Comparison of ENCODE assay signal across 21 cellular contexts in genomic region chr9:108434036-108434435, GRCh38.
DNase-seq lines count a peak whose midpoint lies in the region; ATAC-seq, FAIRE-seq and TF ChIP-seq lines count a peak whose summit lies in the region.
"Had no signal": no experiment of that assay in that cellular context is flagged by ENCODE, and none has a peak within 500 bp of the region (broad histone marks: within the 10 kb centered on the region; RNA-seq: fewer than 3 reads in every experiment).

No MANE protein-coding gene starts in this region.

- CTCF ChIA-PET in endothelial cell of umbilical vein (lab: Charles Lee): interaction anchor here (0.6 to 2.9 kb wide), 11 partner anchors 10 to 1012 kb away, joined by 3 to 10 read pairs (median 3); no protein-coding TSS in a partner anchor
- CTCF ChIA-PET in WTC11 (lab: Charles Lee): no interaction called here
- CTCF ChIA-PET in mammary epithelial cell (lab: Charles Lee; ENCODE audit: low non-redundant PET): interaction anchor here (0.5 kb wide), 1 partner anchor 18 kb away, joined by 13 read pairs; no protein-coding TSS in a partner anchor

- H3K4me3 ChIP-seq in endothelial cell of umbilical vein (replicated peaks in 1 of 3; ENCODE audit: insufficient read depth in 1 of 3, low read depth in 1 of 3, low read length in 3 of 3): no peak overlapping the region
- H3K4me3 ChIP-seq in mammary epithelial cell (replicated peaks in 1 of 3; ENCODE audit: insufficient read depth in 1 of 3, low read depth in 2 of 3, low read length in 3 of 3): no peak overlapping the region
- H3K4me3 ChIP-seq: GM12878, MG63, SJSA1 had no signal

- no peaks in the 10 kb centered on the region for H3K4me1 Mint-ChIP-seq in WTC11
- H3K4me1 Mint-ChIP-seq: CD8-positive, alpha-beta memory T cell had no signal

- no peaks in the 10 kb centered on the region for H3K27me3 Mint-ChIP-seq in WTC11 (ENCODE audit: low read depth)
- H3K27me3 Mint-ChIP-seq: CD8-positive, alpha-beta memory T cell had no signal

- H3K4me2 ChIP-seq in endothelial cell of umbilical vein (ENCODE audit: insufficient read depth, low read length) (no peak overlapping the region), mammary epithelial cell (ENCODE audit: insufficient read depth, low read depth, low read length) (no peak overlapping the region)

- H3K27ac Mint-ChIP-seq in WTC11: no peak overlapping the region
- H3K27ac Mint-ChIP-seq: CD8-positive, alpha-beta memory T cell had no signal

- H3K9me3 Mint-ChIP-seq in WTC11: peaks cover 9% of the 10 kb centered on the region

- peaks cover 8% of the 10 kb centered on the region for H3K36me3 Mint-ChIP-seq in WTC11
- H3K36me3 Mint-ChIP-seq: CD8-positive, alpha-beta memory T cell had no signal

- no peaks in the 10 kb centered on the region for H3K36me3 ChIP-seq in endothelial cell of umbilical vein (ENCODE audit: control insufficient read depth in 2 of 2, extremely low read depth in 1 of 2, insufficient read depth in 2 of 2, low read length in 2 of 2)
- H3K36me3 ChIP-seq in mammary epithelial cell (ENCODE audit: insufficient read depth, low read length): no peaks in the 10 kb centered on the region
- H3K36me3 ChIP-seq: MG63, SJSA1 had no signal

- in situ Hi-C loops in G401 (cut with HindIII; ENCODE audit: low sequenced_read_pairs) (no loop called here), mammary epithelial cell (cut with MboI; ENCODE audit: low sequenced_read_pairs in 2 of 2) (no loop called here)

- peak; percentile 61 for FAIRE-seq in endothelial cell of umbilical vein (lab: Jason Lieb, UNC)
- FAIRE-seq: GM12878, GM18507 had no signal

- POLR2A ChIA-PET in endothelial cell of umbilical vein (lab: Charles Lee): no interaction called here
- POLR2A ChIA-PET in WTC11 (lab: Charles Lee): no interaction called here

- no peak for TF ChIP-seq POLR2A in endothelial cell of umbilical vein (IDR thresholded peaks at IDR 0.05; ENCODE audit: low read depth, low read length)

- no peak overlapping the region for H3K27ac ChIP-seq in endothelial cell of umbilical vein (ENCODE audit: insufficient read depth, low read depth, low read length)
- no peak overlapping the region for H3K27ac ChIP-seq in mammary epithelial cell (ENCODE audit: insufficient read depth, low read depth, low read length)
- H3K27ac ChIP-seq: 22Rv1, SJSA1 had no signal

- intact Hi-C loops in endothelial cell of umbilical vein (cut with micrococcal nuclease): no loop called here
- intact Hi-C loops in mammary epithelial cell (cut with micrococcal nuclease): no loop called here

- H3K9me1 ChIP-seq in endothelial cell of umbilical vein (replicated peaks; ENCODE audit: control insufficient read depth, extremely low read depth, insufficient read depth, low read length): no peaks in the 10 kb centered on the region

- no peak overlapping the region for H3K9ac ChIP-seq in endothelial cell of umbilical vein (replicated peaks; ENCODE audit: extremely low read depth, insufficient read depth, low read length)
- no peak overlapping the region for H3K9ac ChIP-seq in mammary epithelial cell (ENCODE audit: insufficient read depth, low read length)

- H3K4me1 ChIP-seq in endothelial cell of umbilical vein (ENCODE audit: control insufficient read depth, extremely low read depth, insufficient read depth, low read length): no peaks in the 10 kb centered on the region
- no peaks in the 10 kb centered on the region for H3K4me1 ChIP-seq in mammary epithelial cell (ENCODE audit: insufficient read depth, low read length)
- H3K4me1 ChIP-seq: SJSA1 had no signal

- dilution Hi-C loops in endothelial cell of umbilical vein (cut with MboI; ENCODE audit: extremely low pct_ligation_motif_present, low sequenced_read_pairs) (no loop called here), mammary epithelial cell (cut with HindIII; ENCODE audit: low sequenced_read_pairs) (no loop called here)

- H4K20me1 ChIP-seq in endothelial cell of umbilical vein (replicated peaks; ENCODE audit: control insufficient read depth, extremely low read depth, insufficient read depth, low read length): no peaks in the 10 kb centered on the region
- no peaks in the 10 kb centered on the region for H4K20me1 ChIP-seq in mammary epithelial cell (ENCODE audit: insufficient read depth, low read length)

- ATAC-seq in WTC11: no peak
- ATAC-seq: GM12878 had no signal

- 96% methylated on average over 2 of the region's 2 CpGs for WGBS in mammary epithelial cell (ENCODE audit: low coverage, missing lambda C conversion rate)

- DNase-seq in NCI-H1694 treated with DMSO at 0.1 percent for 48 hours (lab: John Stamatoyannopoulos, UW): peak; percentile 10
- DNase-seq in NCI-H1694 (lab: John Stamatoyannopoulos, UW): no peak
- peak; percentile 20 for DNase-seq in RPMI7951 (ENCODE audit: low read depth)
- no peak for DNase-seq in endothelial cell of umbilical vein (ENCODE audit: low read depth, low spot score)
- DNase-seq in renal cortical epithelial cell (ENCODE audit: low read depth): peak; percentile 10
- no peak for DNase-seq in G401 (ENCODE audit: low spot score)
- DNase-seq in WTC11 (ENCODE audit: low spot score): no peak
- DNase-seq in mammary epithelial cell: no peak
- DNase-seq: CD8-positive, alpha-beta memory T cell; DMS79 treated with DMSO at 0.1 percent for 48 hours; GDM1; KG1; MG63; NCI-H1092 treated with DMSO at 0.1 percent for 48 hours; NCI-H226; NCI-H69; OCI-M1 had no signal

- H2AFZ ChIP-seq in endothelial cell of umbilical vein (ENCODE audit: low read depth, low read length) (no peak overlapping the region), mammary epithelial cell (ENCODE audit: low read depth, low read length) (no peak overlapping the region)

- no peak for TF ChIP-seq CTCF in endothelial cell of umbilical vein (IDR thresholded peaks at IDR 0.05; ENCODE audit: extremely low read depth in 1 of 2, insufficient read depth in 1 of 2, low read depth in 1 of 2, low read length in 2 of 2)
- TF ChIP-seq CTCF in WTC11 (IDR thresholded peaks at IDR 0.05): no peak
- peak in 1 of 2 donors; percentile 2 for TF ChIP-seq CTCF in mammary epithelial cell (conservative IDR thresholded peaks at IDR 0.05 in 1 of 2, IDR thresholded peaks at IDR 0.05 in 1 of 2; ENCODE audit: extremely low read depth in 1 of 2, insufficient read depth in 1 of 2, low read depth in 1 of 2, low read length in 2 of 2)

- H3K27me3 ChIP-seq in endothelial cell of umbilical vein (ENCODE audit: control insufficient read depth in 2 of 2, insufficient read depth in 2 of 2, low read length in 2 of 2) (no peaks in the 10 kb centered on the region), mammary epithelial cell (ENCODE audit: insufficient read depth, low read length) (no peaks in the 10 kb centered on the region)
- H3K27me3 ChIP-seq: MG63, SJSA1 had no signal

- BruUV-seq in endothelial cell of umbilical vein (replicated peaks; lab: Mats Ljungman, UMichigan) (no TSS peak), mammary epithelial cell (replicated peaks; lab: Mats Ljungman, UMichigan) (no TSS peak)

- H3K9me3 ChIP-seq in endothelial cell of umbilical vein (replicated peaks; ENCODE audit: control insufficient read depth, insufficient read depth, low read length) (no peaks in the 10 kb centered on the region), mammary epithelial cell (replicated peaks; ENCODE audit: insufficient read depth, low read length) (no peaks in the 10 kb centered on the region)
- H3K9me3 ChIP-seq: SJSA1 had no signal

- no peak overlapping the region for H3K4me3 Mint-ChIP-seq in WTC11
- H3K4me3 Mint-ChIP-seq: CD8-positive, alpha-beta memory T cell had no signal

- no peaks in the 10 kb centered on the region for H3K79me2 ChIP-seq in endothelial cell of umbilical vein (ENCODE audit: control insufficient read depth, insufficient read depth, low read length)
- no peaks in the 10 kb centered on the region for H3K79me2 ChIP-seq in mammary epithelial cell (ENCODE audit: insufficient read depth, low read length)

TF ChIP-seq in endothelial cell of umbilical vein, 7 proteins besides CTCF, POLR2A, EP300 and RAD21:
- TF ChIP-seq EZH2 (IDR thresholded peaks at IDR 0.05; ENCODE audit: borderline replicate concordance, low read depth, low read length, severe bottlenecking) (no peak), MYC (IDR thresholded peaks at IDR 0.05; ENCODE audit: low read depth, low read length) (no peak), MAX (IDR thresholded peaks at IDR 0.05; ENCODE audit: insufficient read depth, insufficient read length) (no peak), POLR2AphosphoS5 (IDR thresholded peaks at IDR 0.05; ENCODE audit: insufficient read depth, low read depth, low read length) (no peak)

TF ChIP-seq in WTC11, 78 proteins besides CTCF, POLR2A, EP300 and RAD21 (continues in another document):
- TF ChIP-seq CREM (CRISPR knock-in tag; IDR thresholded peaks at IDR 0.05) (no peak), ZBTB43 (CRISPR knock-in tag; IDR thresholded peaks at IDR 0.05) (no peak), NFATC4 (CRISPR knock-in tag; IDR thresholded peaks at IDR 0.05) (no peak), GTF2I (CRISPR knock-in tag; conservative IDR thresholded peaks at IDR 0.05) (no peak), ATF3 (CRISPR knock-in tag; conservative IDR thresholded peaks at IDR 0.05) (no peak)

Comparison
In these comparisons a context has a peak if more than half of its experiments do, and no peak if none do; other contexts are left out.
1. DNase-seq: peak in NCI-H1694 treated with DMSO at 0.1 percent for 48 hours (single experiment), RPMI7951 (single experiment) and renal cortical epithelial cell (single experiment); none in NCI-H1694 (single experiment), endothelial cell of umbilical vein (single experiment), G401 (single experiment), WTC11 (single experiment) and mammary epithelial cell (single experiment).